ENCODE assay signal across 29 cellular contexts in the genomic region with DNA sequence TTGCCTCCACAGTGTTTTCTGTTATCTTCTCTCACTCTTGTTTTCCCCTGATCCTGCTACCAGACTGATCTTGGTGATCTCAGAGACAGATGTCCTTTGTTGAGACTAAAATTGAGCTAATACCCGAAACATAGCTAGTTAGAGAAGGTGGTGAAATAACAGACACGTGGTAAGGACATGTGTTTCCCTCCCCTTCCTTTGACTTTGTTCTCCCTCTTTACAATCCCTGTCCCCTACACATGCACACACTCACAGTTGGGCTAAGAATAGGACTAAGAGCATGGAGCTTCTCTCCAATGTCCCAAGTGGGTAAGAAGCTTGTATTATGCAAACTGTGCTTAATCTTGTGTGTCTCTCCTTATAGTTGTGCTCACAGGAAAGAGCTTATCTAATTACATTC. TPM values are rescaled to one million over a fixed set of nuclear protein-coding genes. Genes with fewer than 3 reads are reported as not detected.
"Had no signal": no experiment of that assay in that cellular context is flagged by ENCODE, and none has a peak within 500 bp of the region (broad histone marks: within the 10 kb centered on the region; RNA-seq: fewer than 3 reads in every experiment).

No MANE protein-coding gene starts in this region.

- H3K27me3 Mint-ChIP-seq: activated CD4-positive, alpha-beta memory T cell treated with anti-CD3 and anti-CD28 coated beads, Interleukin-2, amount 10 ng/mL, durations not matched to agents 7 days and 5 days; activated CD4-positive, alpha-beta T cell treated with anti-CD3 and anti-CD28 coated beads, Interleukin-2, amount 10 ng/mL, durations not matched to agents 7 days and 5 days; activated naive CD4-positive, alpha-beta T cell treated with anti-CD3 and anti-CD28 coated beads, Interleukin-2, amount 50 U/mL, for 24 hours; activated naive CD8-positive, alpha-beta T cell treated with anti-CD3 and anti-CD28 coated beads, Interleukin-2, amount 50 U/mL, for 24 hours; activated T-helper 17 cell treated with anti-CD3 and anti-CD28 coated beads, Interleukin-2, amount 50 U/mL, for 72 hours; naive thymus-derived CD4-positive, alpha-beta T cell had no signal

- H3K36me3 ChIP-seq: heart left ventricle, spleen, suprapubic skin, tibial nerve had no signal

- H3K4me3 ChIP-seq: heart left ventricle, spleen, suprapubic skin, tibial nerve had no signal

- H3K27me3 ChIP-seq: heart left ventricle, spleen, suprapubic skin, tibial nerve had no signal

- H3K36me3 Mint-ChIP-seq: activated naive CD4-positive, alpha-beta T cell treated with anti-CD3 and anti-CD28 coated beads, Interleukin-2, amount 50 U/mL, for 24 hours; immature natural killer cell; naive thymus-derived CD4-positive, alpha-beta T cell had no signal

- ATAC-seq: activated naive CD8-positive, alpha-beta T cell treated with anti-CD3 and anti-CD28 coated beads, Interleukin-2, amount 50 U/mL, for 24 hours; activated T-cell treated with anti-CD3 and anti-CD28 coated beads, Interleukin-2, amount 50 U/mL, for 4 hours; activated T-helper 17 cell treated with anti-CD3 and anti-CD28 coated beads, Interleukin-2, amount 50 U/mL, for 72 hours; esophagus mucosa; heart left ventricle; naive thymus-derived CD4-positive, alpha-beta T cell; right cardiac atrium had no signal

- H3K9me3 ChIP-seq: heart left ventricle, spleen, suprapubic skin, tibial nerve had no signal

- DNase-seq: activated CD4-positive, alpha-beta memory T cell treated with anti-CD3 and anti-CD28 coated beads, Interleukin-2, amount 10 ng/mL, durations not matched to agents 7 days and 5 days; activated CD4-positive, alpha-beta T cell treated with anti-CD3 and anti-CD28 coated beads for 1 hour; activated CD4-positive, alpha-beta T cell treated with anti-CD3 and anti-CD28 coated beads, Interleukin-2, amount 10 ng/mL, durations not matched to agents 7 days and 5 days; activated CD8-positive, alpha-beta memory T cell treated with anti-CD3 and anti-CD28 coated beads, Interleukin-2, amount 50 U/mL, for 48 hours; activated naive CD8-positive, alpha-beta T cell treated with anti-CD3 and anti-CD28 coated beads, Interleukin-2, amount 50 U/mL, for 24 hours; activated T-cell treated with anti-CD3 and anti-CD28 coated beads, Interleukin-2, amount 50 U/mL, for 4 hours; amygdala; caudate nucleus; endodermal cell; foreskin fibroblast; heart left ventricle; hypothalamus; immature natural killer cell; kidney; midbrain; naive thymus-derived CD4-positive, alpha-beta T cell; occipital lobe; right cardiac atrium; spleen; stimulated activated naive CD4-positive, alpha-beta T cell; T-helper 9 cell had no signal

- H3K4me3 Mint-ChIP-seq: activated CD4-positive, alpha-beta memory T cell treated with anti-CD3 and anti-CD28 coated beads, Interleukin-2, amount 10 ng/mL, durations not matched to agents 7 days and 5 days; activated CD4-positive, alpha-beta T cell treated with anti-CD3 and anti-CD28 coated beads, Interleukin-2, amount 10 ng/mL, durations not matched to agents 7 days and 5 days; activated naive CD4-positive, alpha-beta T cell treated with anti-CD3 and anti-CD28 coated beads, Interleukin-2, amount 50 U/mL, for 24 hours; activated naive CD8-positive, alpha-beta T cell treated with anti-CD3 and anti-CD28 coated beads, Interleukin-2, amount 50 U/mL, for 24 hours; activated T-cell treated with anti-CD3 and anti-CD28 coated beads, Interleukin-2, amount 50 U/mL, for 4 hours; activated T-helper 17 cell treated with anti-CD3 and anti-CD28 coated beads, Interleukin-2, amount 50 U/mL, for 72 hours; endodermal cell; naive thymus-derived CD4-positive, alpha-beta T cell; neural crest cell had no signal

- H3K4me1 Mint-ChIP-seq: activated CD4-positive, alpha-beta memory T cell treated with anti-CD3 and anti-CD28 coated beads, Interleukin-2, amount 10 ng/mL, durations not matched to agents 7 days and 5 days; activated CD4-positive, alpha-beta T cell treated with anti-CD3 and anti-CD28 coated beads, Interleukin-2, amount 10 ng/mL, durations not matched to agents 7 days and 5 days; activated naive CD4-positive, alpha-beta T cell treated with anti-CD3 and anti-CD28 coated beads, Interleukin-2, amount 50 U/mL, for 24 hours; activated naive CD8-positive, alpha-beta T cell treated with anti-CD3 and anti-CD28 coated beads, Interleukin-2, amount 50 U/mL, for 24 hours; activated T-helper 17 cell treated with anti-CD3 and anti-CD28 coated beads, Interleukin-2, amount 50 U/mL, for 72 hours; endodermal cell; naive thymus-derived CD4-positive, alpha-beta T cell; neural crest cell had no signal

- H3K9me3 Mint-ChIP-seq: activated CD4-positive, alpha-beta T cell treated with anti-CD3 and anti-CD28 coated beads, Interleukin-2, amount 10 ng/mL, durations not matched to agents 7 days and 5 days; activated naive CD4-positive, alpha-beta T cell treated with anti-CD3 and anti-CD28 coated beads, Interleukin-2, amount 50 U/mL, for 24 hours; activated naive CD8-positive, alpha-beta T cell treated with anti-CD3 and anti-CD28 coated beads, Interleukin-2, amount 50 U/mL, for 24 hours; activated T-helper 17 cell treated with anti-CD3 and anti-CD28 coated beads, Interleukin-2, amount 50 U/mL, for 72 hours; endodermal cell; neural crest cell had no signal

- H3K27ac ChIP-seq: heart left ventricle, spleen, suprapubic skin, tibial nerve had no signal

- FAIRE-seq: kidney had no signal

- H3K4me1 ChIP-seq: heart left ventricle, spleen, suprapubic skin, tibial nerve had no signal

- H3K27ac Mint-ChIP-seq: activated CD4-positive, alpha-beta memory T cell treated with anti-CD3 and anti-CD28 coated beads, Interleukin-2, amount 10 ng/mL, durations not matched to agents 7 days and 5 days; activated CD4-positive, alpha-beta T cell treated with anti-CD3 and anti-CD28 coated beads, Interleukin-2, amount 10 ng/mL, durations not matched to agents 7 days and 5 days; activated naive CD4-positive, alpha-beta T cell treated with anti-CD3 and anti-CD28 coated beads, Interleukin-2, amount 50 U/mL, for 24 hours; activated naive CD8-positive, alpha-beta T cell treated with anti-CD3 and anti-CD28 coated beads, Interleukin-2, amount 50 U/mL, for 24 hours; activated T-helper 17 cell treated with anti-CD3 and anti-CD28 coated beads, Interleukin-2, amount 50 U/mL, for 72 hours; endodermal cell; naive thymus-derived CD4-positive, alpha-beta T cell had no signal

RNA-seq across cellular contexts. Expression of gene LINGO2, which starts 37.2 kb away (rescaled TPM):
- total RNA-seq: activated CD4-positive, alpha-beta memory T cell treated with anti-CD3 and anti-CD28 coated beads, Interleukin-2, amount 10 ng/mL, durations not matched to agents 7 days and 5 days; activated CD4-positive, alpha-beta T cell treated with anti-CD3 and anti-CD28 coated beads, Interleukin-2, amount 10 ng/mL, durations not matched to agents 7 days and 5 days; activated T-cell treated with anti-CD3 and anti-CD28 coated beads, Interleukin-2, amount 50 U/mL, for 4 hours; activated T-helper 17 cell treated with anti-CD3 and anti-CD28 coated beads, Interleukin-2, amount 50 U/mL, for 72 hours; heart left ventricle; lower leg skin; pulmonary artery endothelial cell had no signal
- polyA plus RNA-seq: naive thymus-derived CD4-positive, alpha-beta T cell; right cardiac atrium had no signal
